ENCODE assay signal across 1 cellular context in genomic region chr19:55451522-55452380, GRCh38.
A peak's percentile ranks its signal among the peaks of the same experiment; 100 is the strongest.
TF ChIP-seq lines count a peak whose summit lies in the region.

No MANE protein-coding gene starts in this region.

TF ChIP-seq in HEK293, 187 proteins besides CTCF, POLR2A, EP300 and RAD21 (continued from another document):
- TF ChIP-seq ZNF280D (tag by site-specific recombination; IDR thresholded peaks at IDR 0.05), result no peak
- no peak for TF ChIP-seq ZNF558 (tag by site-specific recombination; IDR thresholded peaks at IDR 0.05)
- no peak for TF ChIP-seq ZSCAN16 (tag by site-specific recombination; IDR thresholded peaks at IDR 0.05)
- no peak for TF ChIP-seq ELK4 (IDR thresholded peaks at IDR 0.05; ENCODE audit: borderline replicate concordance, low read depth, low read length)
- TF ChIP-seq SCRT2 (tag by site-specific recombination; IDR thresholded peaks at IDR 0.05), result no peak
- no peak for TF ChIP-seq ZNF521 (tag by site-specific recombination; IDR thresholded peaks at IDR 0.05)
- TF ChIP-seq ZFP69B (tag by site-specific recombination; IDR thresholded peaks at IDR 0.05), result no peak
- TF ChIP-seq ZNF302 (tag by site-specific recombination; IDR thresholded peaks at IDR 0.05; ENCODE audit: low read depth), result no peak
- no peak for TF ChIP-seq HOXC10 (CRISPR knock-in tag; IDR thresholded peaks at IDR 0.05)
- TF ChIP-seq WT1 (tag by site-specific recombination; IDR thresholded peaks at IDR 0.05), result no peak
- no peak for TF ChIP-seq ZNF423 (tag by site-specific recombination; IDR thresholded peaks at IDR 0.05)
- TF ChIP-seq ZNF792 (tag by site-specific recombination; IDR thresholded peaks at IDR 0.05), result no peak
- TF ChIP-seq ZNF416 (tag by site-specific recombination; IDR thresholded peaks at IDR 0.05), result no peak
- TF ChIP-seq ZNF26 (tag by site-specific recombination; IDR thresholded peaks at IDR 0.05), result no peak
- TF ChIP-seq ZNF664 (tag by site-specific recombination; IDR thresholded peaks at IDR 0.05), result no peak
- no peak for TF ChIP-seq HOXD13 (CRISPR knock-in tag; IDR thresholded peaks at IDR 0.05; ENCODE audit: borderline replicate concordance)
- no peak for TF ChIP-seq ZNF24 (tag by site-specific recombination; IDR thresholded peaks at IDR 0.05)
- no peak for TF ChIP-seq ZNF175 (tag by site-specific recombination; IDR thresholded peaks at IDR 0.05)
- TF ChIP-seq ZBTB44 (tag by site-specific recombination; IDR thresholded peaks at IDR 0.05), result no peak
- no peak for TF ChIP-seq ZNF274 (IDR thresholded peaks at IDR 0.05; ENCODE audit: low read length)
- no peak for TF ChIP-seq ZNF274 (tag by site-specific recombination; IDR thresholded peaks at IDR 0.05; ENCODE audit: borderline replicate concordance)
- no peak for TF ChIP-seq ZNF785 (tag by site-specific recombination; IDR thresholded peaks at IDR 0.05)
- TF ChIP-seq ZNF184 (tag by site-specific recombination; IDR thresholded peaks at IDR 0.05), result no peak
- TF ChIP-seq ZNF704 (tag by site-specific recombination; IDR thresholded peaks at IDR 0.05), result no peak
- TF ChIP-seq ZNF518A (tag by site-specific recombination; conservative IDR thresholded peaks at IDR 0.05; ENCODE audit: low read depth), result no peak
- TF ChIP-seq ZNF362 (tag by site-specific recombination; IDR thresholded peaks at IDR 0.05), result no peak
- no peak for TF ChIP-seq REPIN1 (tag by site-specific recombination; IDR thresholded peaks at IDR 0.05; ENCODE audit: low read depth)
- TF ChIP-seq ZNF677 (tag by site-specific recombination; IDR thresholded peaks at IDR 0.05), result no peak
- TF ChIP-seq ZNF2 (tag by site-specific recombination; IDR thresholded peaks at IDR 0.05), result no peak
- peak; percentile 57 for TF ChIP-seq ZNF777 (tag by site-specific recombination; IDR thresholded peaks at IDR 0.05; ENCODE audit: borderline replicate concordance)
- no peak for TF ChIP-seq ZNF549 (tag by site-specific recombination; IDR thresholded peaks at IDR 0.05)
- peak; percentile 42 for TF ChIP-seq ZBTB26 (tag by site-specific recombination; optimal IDR thresholded peaks at IDR 0.05)
- TF ChIP-seq ZFP3 (tag by site-specific recombination; IDR thresholded peaks at IDR 0.05; ENCODE audit: low read depth), result no peak
- TF ChIP-seq ZNF596 (tag by site-specific recombination; IDR thresholded peaks at IDR 0.05), result no peak
- TF ChIP-seq ZNF654 (tag by site-specific recombination; IDR thresholded peaks at IDR 0.05; ENCODE audit: low read depth), result no peak
- no peak for TF ChIP-seq ZNF169 (tag by site-specific recombination; IDR thresholded peaks at IDR 0.05)
- TF ChIP-seq ZNF311 (tag by site-specific recombination; IDR thresholded peaks at IDR 0.05; ENCODE audit: borderline replicate concordance), result no peak
- TF ChIP-seq ZBTB7A (tag by site-specific recombination; IDR thresholded peaks at IDR 0.05; ENCODE audit: low read depth), result 0 out of 2 replicates have a peak, but pooled peaks have one; percentile 50
- no peak for TF ChIP-seq RBAK (tag by site-specific recombination; IDR thresholded peaks at IDR 0.05)
- no peak for TF ChIP-seq ZNF658 (tag by site-specific recombination; IDR thresholded peaks at IDR 0.05)
- TF ChIP-seq ZNF239 (tag by site-specific recombination; IDR thresholded peaks at IDR 0.05), result no peak
- TF ChIP-seq SP2 (tag by site-specific recombination; IDR thresholded peaks at IDR 0.05), result no peak
- TF ChIP-seq ZNF692 (tag by site-specific recombination; IDR thresholded peaks at IDR 0.05), result no peak; the same call in 1 of the 2 replicates
- no peak for TF ChIP-seq SCRT1 (tag by site-specific recombination; IDR thresholded peaks at IDR 0.05; ENCODE audit: borderline replicate concordance)
- no peak for TF ChIP-seq ZNF433 (tag by site-specific recombination; IDR thresholded peaks at IDR 0.05; ENCODE audit: low read depth)
- no peak for TF ChIP-seq SALL2 (tag by site-specific recombination; IDR thresholded peaks at IDR 0.05; ENCODE audit: borderline replicate concordance)
- no peak for TF ChIP-seq PRDM6 (tag by site-specific recombination; IDR thresholded peaks at IDR 0.05)
- no peak for TF ChIP-seq ZNF837 (tag by site-specific recombination; IDR thresholded peaks at IDR 0.05)
